ENCODE assay signal across 1 cellular context in the genomic region with DNA sequence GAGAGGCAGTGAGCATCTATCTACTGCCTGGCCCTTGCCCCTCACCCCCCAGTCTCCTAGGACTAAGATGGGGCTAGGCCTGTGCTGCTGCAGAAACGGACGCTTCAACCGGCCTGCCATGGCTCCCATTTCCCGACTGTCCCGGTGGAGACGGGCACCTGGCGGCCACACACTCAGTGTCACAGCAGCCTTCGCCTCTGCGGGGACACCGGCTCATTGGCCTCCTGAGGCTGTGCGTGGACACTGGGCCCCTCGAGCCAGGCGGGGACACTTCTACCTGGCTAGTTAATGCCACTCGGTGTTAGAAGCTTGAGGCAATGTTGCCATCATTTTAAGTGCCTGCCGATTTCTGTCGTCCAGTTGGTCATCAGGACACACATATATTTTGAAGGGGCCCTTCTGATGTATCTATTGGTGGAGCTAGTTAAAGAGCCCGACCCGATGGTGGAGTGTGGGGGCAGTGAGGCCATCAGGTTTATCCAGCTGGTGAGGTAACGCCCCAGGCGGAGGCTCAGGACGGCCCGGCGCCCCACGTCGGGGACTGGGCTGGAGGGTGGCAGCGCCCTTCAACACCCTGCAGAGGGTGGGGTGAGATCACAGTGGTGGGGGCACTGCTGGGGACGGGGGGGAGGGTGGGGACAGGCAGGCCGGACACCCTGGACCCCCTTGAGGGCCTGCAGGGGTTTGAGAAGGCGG.
TF ChIP-seq lines count a peak whose summit lies in the region.

No MANE protein-coding gene starts in this region.

TF ChIP-seq in K562, 482 proteins besides CTCF, POLR2A, EP300 and RAD21:
- TF ChIP-seq CBFA2T2 (conservative IDR thresholded peaks at IDR 0.05) (no peak), RBBP5 (IDR thresholded peaks at IDR 0.05; ENCODE audit: borderline replicate concordance, insufficient read depth, low read length, poor library complexity, severe bottlenecking) (peak; percentile 25)
